ENCODE assay signal across 1 cellular context in genomic region chr17:76239538-76240274, GRCh38.
TF ChIP-seq lines count a peak whose summit lies in the region.

No MANE protein-coding gene starts in this region.

TF ChIP-seq in HepG2, 621 proteins besides CTCF, POLR2A, EP300 and RAD21 (continued from another document):
- TF ChIP-seq, protein P1, sequence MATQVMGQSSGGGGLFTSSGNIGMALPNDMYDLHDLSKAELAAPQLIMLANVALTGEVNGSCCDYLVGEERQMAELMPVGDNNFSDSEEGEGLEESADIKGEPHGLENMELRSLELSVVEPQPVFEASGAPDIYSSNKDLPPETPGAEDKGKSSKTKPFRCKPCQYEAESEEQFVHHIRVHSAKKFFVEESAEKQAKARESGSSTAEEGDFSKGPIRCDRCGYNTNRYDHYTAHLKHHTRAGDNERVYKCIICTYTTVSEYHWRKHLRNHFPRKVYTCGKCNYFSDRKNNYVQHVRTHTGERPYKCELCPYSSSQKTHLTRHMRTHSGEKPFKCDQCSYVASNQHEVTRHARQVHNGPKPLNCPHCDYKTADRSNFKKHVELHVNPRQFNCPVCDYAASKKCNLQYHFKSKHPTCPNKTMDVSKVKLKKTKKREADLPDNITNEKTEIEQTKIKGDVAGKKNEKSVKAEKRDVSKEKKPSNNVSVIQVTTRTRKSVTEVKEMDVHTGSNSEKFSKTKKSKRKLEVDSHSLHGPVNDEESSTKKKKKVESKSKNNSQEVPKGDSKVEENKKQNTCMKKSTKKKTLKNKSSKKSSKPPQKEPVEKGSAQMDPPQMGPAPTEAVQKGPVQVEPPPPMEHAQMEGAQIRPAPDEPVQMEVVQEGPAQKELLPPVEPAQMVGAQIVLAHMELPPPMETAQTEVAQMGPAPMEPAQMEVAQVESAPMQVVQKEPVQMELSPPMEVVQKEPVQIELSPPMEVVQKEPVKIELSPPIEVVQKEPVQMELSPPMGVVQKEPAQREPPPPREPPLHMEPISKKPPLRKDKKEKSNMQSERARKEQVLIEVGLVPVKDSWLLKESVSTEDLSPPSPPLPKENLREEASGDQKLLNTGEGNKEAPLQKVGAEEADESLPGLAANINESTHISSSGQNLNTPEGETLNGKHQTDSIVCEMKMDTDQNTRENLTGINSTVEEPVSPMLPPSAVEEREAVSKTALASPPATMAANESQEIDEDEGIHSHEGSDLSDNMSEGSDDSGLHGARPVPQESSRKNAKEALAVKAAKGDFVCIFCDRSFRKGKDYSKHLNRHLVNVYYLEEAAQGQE (IDR thresholded peaks at IDR 0.05; ENCODE audit: borderline replicate concordance in 1 of 2, low read depth in 1 of 2, low read length in 2 of 2), result no peak
- TF ChIP-seq BCL6 (CRISPR knock-in tag; IDR thresholded peaks at IDR 0.05) (no peak), ZFP36L2 (CRISPR knock-in tag; IDR thresholded peaks at IDR 0.05) (no peak), NFAT5 (CRISPR knock-in tag; IDR thresholded peaks at IDR 0.05) (0 out of 2 replicates have a peak, but pooled peaks have one; percentile 46), SATB2 (CRISPR knock-in tag; IDR thresholded peaks at IDR 0.05) (no peak), TOE1 (CRISPR knock-in tag; IDR thresholded peaks at IDR 0.05) (no peak), ZNF737 (CRISPR knock-in tag; IDR thresholded peaks at IDR 0.05; ENCODE audit: borderline replicate concordance) (no peak), ZNF333 (CRISPR knock-in tag; IDR thresholded peaks at IDR 0.05; ENCODE audit: borderline replicate concordance) (peak; percentile 55; the same call in 1 of the 2 replicates), ZNF761 (CRISPR knock-in tag; conservative IDR thresholded peaks at IDR 0.05) (no peak), E2F1 (CRISPR knock-in tag; IDR thresholded peaks at IDR 0.05) (no peak), KLF15 (CRISPR knock-in tag; IDR thresholded peaks at IDR 0.05; ENCODE audit: borderline replicate concordance) (no peak), NKX3-1 (CRISPR knock-in tag; IDR thresholded peaks at IDR 0.05) (0 out of 2 replicates have a peak, but pooled peaks have one; percentile 37), ZNF83 (CRISPR knock-in tag; IDR thresholded peaks at IDR 0.05; ENCODE audit: borderline replicate concordance) (0 out of 2 replicates have a peak, but pooled peaks have one; percentile 37), HOXA7 (CRISPR knock-in tag; IDR thresholded peaks at IDR 0.05) (no peak), PLRG1 (conservative IDR thresholded peaks at IDR 0.05) (no peak), ONECUT2 (CRISPR knock-in tag; IDR thresholded peaks at IDR 0.05) (no peak), ZNF773 (CRISPR knock-in tag; IDR thresholded peaks at IDR 0.05; ENCODE audit: borderline replicate concordance) (no peak), ZNF564 (CRISPR knock-in tag; IDR thresholded peaks at IDR 0.05) (no peak), KDM4B (CRISPR knock-in tag; IDR thresholded peaks at IDR 0.05) (no peak), SIX4 (CRISPR knock-in tag; IDR thresholded peaks at IDR 0.05) (no peak), KMT2A (CRISPR knock-in tag; IDR thresholded peaks at IDR 0.05) (no peak), KDM5B (CRISPR knock-in tag; IDR thresholded peaks at IDR 0.05; ENCODE audit: borderline replicate concordance) (peak; percentile 84; the same call in 1 of the 2 replicates), ZNF430 (CRISPR knock-in tag; IDR thresholded peaks at IDR 0.05) (no peak)
- TF ChIP-seq, protein P2, sequence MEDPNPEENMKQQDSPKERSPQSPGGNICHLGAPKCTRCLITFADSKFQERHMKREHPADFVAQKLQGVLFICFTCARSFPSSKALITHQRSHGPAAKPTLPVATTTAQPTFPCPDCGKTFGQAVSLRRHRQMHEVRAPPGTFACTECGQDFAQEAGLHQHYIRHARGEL (CRISPR knock-in tag; IDR thresholded peaks at IDR 0.05), result 0 out of 2 replicates have a peak, but pooled peaks have one; percentile 41
- TF ChIP-seq, protein P3, sequence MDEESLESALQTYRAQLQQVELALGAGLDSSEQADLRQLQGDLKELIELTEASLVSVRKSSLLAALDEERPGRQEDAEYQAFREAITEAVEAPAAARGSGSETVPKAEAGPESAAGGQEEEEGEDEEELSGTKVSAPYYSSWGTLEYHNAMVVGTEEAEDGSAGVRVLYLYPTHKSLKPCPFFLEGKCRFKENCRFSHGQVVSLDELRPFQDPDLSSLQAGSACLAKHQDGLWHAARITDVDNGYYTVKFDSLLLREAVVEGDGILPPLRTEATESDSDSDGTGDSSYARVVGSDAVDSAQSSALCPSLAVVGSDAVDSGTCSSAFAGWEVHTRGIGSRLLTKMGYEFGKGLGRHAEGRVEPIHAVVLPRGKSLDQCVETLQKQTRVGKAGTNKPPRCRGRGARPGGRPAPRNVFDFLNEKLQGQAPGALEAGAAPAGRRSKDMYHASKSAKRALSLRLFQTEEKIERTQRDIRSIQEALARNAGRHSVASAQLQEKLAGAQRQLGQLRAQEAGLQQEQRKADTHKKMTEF (CRISPR knock-in tag; IDR thresholded peaks at IDR 0.05), result peak; percentile 20; the same call in 1 of the 2 replicates
- TF ChIP-seq, protein P4, sequence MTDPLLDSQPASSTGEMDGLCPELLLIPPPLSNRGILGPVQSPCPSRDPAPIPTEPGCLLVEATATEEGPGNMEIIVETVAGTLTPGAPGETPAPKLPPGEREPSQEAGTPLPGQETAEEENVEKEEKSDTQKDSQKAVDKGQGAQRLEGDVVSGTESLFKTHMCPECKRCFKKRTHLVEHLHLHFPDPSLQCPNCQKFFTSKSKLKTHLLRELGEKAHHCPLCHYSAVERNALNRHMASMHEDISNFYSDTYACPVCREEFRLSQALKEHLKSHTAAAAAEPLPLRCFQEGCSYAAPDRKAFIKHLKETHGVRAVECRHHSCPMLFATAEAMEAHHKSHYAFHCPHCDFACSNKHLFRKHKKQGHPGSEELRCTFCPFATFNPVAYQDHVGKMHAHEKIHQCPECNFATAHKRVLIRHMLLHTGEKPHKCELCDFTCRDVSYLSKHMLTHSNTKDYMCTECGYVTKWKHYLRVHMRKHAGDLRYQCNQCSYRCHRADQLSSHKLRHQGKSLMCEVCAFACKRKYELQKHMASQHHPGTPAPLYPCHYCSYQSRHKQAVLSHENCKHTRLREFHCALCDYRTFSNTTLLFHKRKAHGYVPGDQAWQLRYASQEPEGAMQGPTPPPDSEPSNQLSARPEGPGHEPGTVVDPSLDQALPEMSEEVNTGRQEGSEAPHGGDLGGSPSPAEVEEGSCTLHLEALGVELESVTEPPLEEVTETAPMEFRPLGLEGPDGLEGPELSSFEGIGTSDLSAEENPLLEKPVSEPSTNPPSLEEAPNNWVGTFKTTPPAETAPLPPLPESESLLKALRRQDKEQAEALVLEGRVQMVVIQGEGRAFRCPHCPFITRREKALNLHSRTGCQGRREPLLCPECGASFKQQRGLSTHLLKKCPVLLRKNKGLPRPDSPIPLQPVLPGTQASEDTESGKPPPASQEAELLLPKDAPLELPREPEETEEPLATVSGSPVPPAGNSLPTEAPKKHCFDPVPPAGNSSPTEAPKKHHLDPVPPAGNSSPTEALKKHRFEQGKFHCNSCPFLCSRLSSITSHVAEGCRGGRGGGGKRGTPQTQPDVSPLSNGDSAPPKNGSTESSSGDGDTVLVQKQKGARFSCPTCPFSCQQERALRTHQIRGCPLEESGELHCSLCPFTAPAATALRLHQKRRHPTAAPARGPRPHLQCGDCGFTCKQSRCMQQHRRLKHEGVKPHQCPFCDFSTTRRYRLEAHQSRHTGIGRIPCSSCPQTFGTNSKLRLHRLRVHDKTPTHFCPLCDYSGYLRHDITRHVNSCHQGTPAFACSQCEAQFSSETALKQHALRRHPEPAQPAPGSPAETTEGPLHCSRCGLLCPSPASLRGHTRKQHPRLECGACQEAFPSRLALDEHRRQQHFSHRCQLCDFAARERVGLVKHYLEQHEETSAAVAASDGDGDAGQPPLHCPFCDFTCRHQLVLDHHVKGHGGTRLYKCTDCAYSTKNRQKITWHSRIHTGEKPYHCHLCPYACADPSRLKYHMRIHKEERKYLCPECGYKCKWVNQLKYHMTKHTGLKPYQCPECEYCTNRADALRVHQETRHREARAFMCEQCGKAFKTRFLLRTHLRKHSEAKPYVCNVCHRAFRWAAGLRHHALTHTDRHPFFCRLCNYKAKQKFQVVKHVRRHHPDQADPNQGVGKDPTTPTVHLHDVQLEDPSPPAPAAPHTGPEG (CRISPR knock-in tag; IDR thresholded peaks at IDR 0.05), result no peak
- TF ChIP-seq, protein P5, sequence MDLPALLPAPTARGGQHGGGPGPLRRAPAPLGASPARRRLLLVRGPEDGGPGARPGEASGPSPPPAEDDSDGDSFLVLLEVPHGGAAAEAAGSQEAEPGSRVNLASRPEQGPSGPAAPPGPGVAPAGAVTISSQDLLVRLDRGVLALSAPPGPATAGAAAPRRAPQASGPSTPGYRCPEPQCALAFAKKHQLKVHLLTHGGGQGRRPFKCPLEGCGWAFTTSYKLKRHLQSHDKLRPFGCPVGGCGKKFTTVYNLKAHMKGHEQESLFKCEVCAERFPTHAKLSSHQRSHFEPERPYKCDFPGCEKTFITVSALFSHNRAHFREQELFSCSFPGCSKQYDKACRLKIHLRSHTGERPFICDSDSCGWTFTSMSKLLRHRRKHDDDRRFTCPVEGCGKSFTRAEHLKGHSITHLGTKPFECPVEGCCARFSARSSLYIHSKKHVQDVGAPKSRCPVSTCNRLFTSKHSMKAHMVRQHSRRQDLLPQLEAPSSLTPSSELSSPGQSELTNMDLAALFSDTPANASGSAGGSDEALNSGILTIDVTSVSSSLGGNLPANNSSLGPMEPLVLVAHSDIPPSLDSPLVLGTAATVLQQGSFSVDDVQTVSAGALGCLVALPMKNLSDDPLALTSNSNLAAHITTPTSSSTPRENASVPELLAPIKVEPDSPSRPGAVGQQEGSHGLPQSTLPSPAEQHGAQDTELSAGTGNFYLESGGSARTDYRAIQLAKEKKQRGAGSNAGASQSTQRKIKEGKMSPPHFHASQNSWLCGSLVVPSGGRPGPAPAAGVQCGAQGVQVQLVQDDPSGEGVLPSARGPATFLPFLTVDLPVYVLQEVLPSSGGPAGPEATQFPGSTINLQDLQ (CRISPR knock-in tag; IDR thresholded peaks at IDR 0.05), result no peak
